Comparison of ENCODE assay signal across 21 cellular contexts in genomic region chr2:222561151-222561550, GRCh38.
"Had no signal": no experiment of that assay in that cellular context is flagged by ENCODE, and none has a peak within 500 bp of the region (broad histone marks: within the 10 kb centered on the region; RNA-seq: fewer than 3 reads in every experiment).

No MANE protein-coding gene starts in this region.

- H3K36me3 ChIP-seq: thoracic aorta, thyroid gland, transverse colon, upper lobe of left lung, upper lobe of right lung, uterus, vagina had no signal

- H3K4me1 Mint-ChIP-seq: stimulated activated memory B cell treated with anti-CD40 and anti-IgM and Interleukin-4, amounts not matched to agents 10 μg/mL and 1 μg/mL and 100 μg/mL, for 72 hours; stimulated activated naive CD8-positive, alpha-beta T cell treated with anti-CD3 and anti-CD28 coated beads, Interleukin-15, amount 100 ng/mL, for 72 hours had no signal

- H3K27me3 ChIP-seq: testis, thyroid gland, tibial nerve, transverse colon, upper lobe of left lung, upper lobe of right lung, uterus, vagina had no signal

- H3K27ac ChIP-seq: stomach, suprapubic skin, testis, thoracic aorta, tibial artery, tibial nerve, transverse colon, upper lobe of left lung, upper lobe of right lung, uterus, vagina had no signal

- H3K27ac Mint-ChIP-seq: stimulated activated effector memory CD8-positive, alpha-beta T cell treated with anti-CD3 and anti-CD28 coated beads, Interleukin-12 subunit alpha, Interleukin-12 subunit beta, amount 100 ng/mL, for 72 hours; stimulated activated memory B cell treated with anti-CD40 and anti-IgM and Interleukin-4, amounts not matched to agents 10 μg/mL and 1 μg/mL and 100 μg/mL, for 72 hours; stimulated activated naive CD8-positive, alpha-beta T cell treated with anti-CD3 and anti-CD28 coated beads, Interleukin-15, amount 100 ng/mL, for 72 hours; stimulated activated naive CD8-positive, alpha-beta T cell treated with anti-CD3 and anti-CD28 coated beads, Interleukin-15, Interleukin-2, amounts not matched to agents 100 ng/mL and 50 ng/mL, for 24 hours; type B pancreatic cell had no signal

- H3K9me3 Mint-ChIP-seq: stimulated activated effector memory CD8-positive, alpha-beta T cell treated with anti-CD3 and anti-CD28 coated beads, Interleukin-12 subunit alpha, Interleukin-12 subunit beta, amount 100 ng/mL, for 72 hours; stimulated activated memory B cell treated with anti-CD40 and anti-IgM and Interleukin-4, amounts not matched to agents 10 μg/mL and 1 μg/mL and 100 μg/mL, for 72 hours; stimulated activated naive CD8-positive, alpha-beta T cell treated with anti-CD3 and anti-CD28 coated beads, Interleukin-15, amount 100 ng/mL, for 72 hours; stimulated activated naive CD8-positive, alpha-beta T cell treated with anti-CD3 and anti-CD28 coated beads, Interleukin-15, Interleukin-2, amounts not matched to agents 100 ng/mL and 50 ng/mL, for 24 hours; type B pancreatic cell had no signal

- H3K4me3 Mint-ChIP-seq: stimulated activated effector memory CD8-positive, alpha-beta T cell treated with anti-CD3 and anti-CD28 coated beads, Interleukin-12 subunit alpha, Interleukin-12 subunit beta, amount 100 ng/mL, for 72 hours; stimulated activated memory B cell treated with anti-CD40 and anti-IgM and Interleukin-4, amounts not matched to agents 10 μg/mL and 1 μg/mL and 100 μg/mL, for 72 hours; stimulated activated naive CD8-positive, alpha-beta T cell treated with anti-CD3 and anti-CD28 coated beads, Interleukin-15, amount 100 ng/mL, for 72 hours; stimulated activated naive CD8-positive, alpha-beta T cell treated with anti-CD3 and anti-CD28 coated beads, Interleukin-15, Interleukin-2, amounts not matched to agents 100 ng/mL and 50 ng/mL, for 24 hours; type B pancreatic cell had no signal

- H3K9me3 ChIP-seq: stomach, suprapubic skin, testis, thoracic aorta, thyroid gland, tibial artery, tibial nerve, transverse colon, upper lobe of left lung, upper lobe of right lung, uterus, vagina had no signal

- H3K4me3 ChIP-seq: stomach, suprapubic skin, testis, thoracic aorta, thyroid gland, tibial artery, tibial nerve, transverse colon, upper lobe of left lung, upper lobe of right lung, uterus, vagina had no signal

- H3K27me3 Mint-ChIP-seq: stimulated activated memory B cell treated with anti-CD40 and anti-IgM and Interleukin-4, amounts not matched to agents 10 μg/mL and 1 μg/mL and 100 μg/mL, for 72 hours; stimulated activated naive CD8-positive, alpha-beta T cell treated with anti-CD3 and anti-CD28 coated beads, Interleukin-15, amount 100 ng/mL, for 72 hours; stimulated activated naive CD8-positive, alpha-beta T cell treated with anti-CD3 and anti-CD28 coated beads, Interleukin-15, Interleukin-2, amounts not matched to agents 100 ng/mL and 50 ng/mL, for 24 hours had no signal

- H3K4me1 ChIP-seq: stomach, suprapubic skin, testis, tibial artery, tibial nerve, transverse colon, upper lobe of left lung, upper lobe of right lung, uterus, vagina had no signal

- DNase-seq: stimulated activated CD4-positive, alpha-beta T cell treated with anti-CD3 and anti-CD28 coated beads, Interleukin-4, amount 100 ng/mL, for 1 hour; stimulated activated CD4-positive, alpha-beta T cell treated with anti-CD3 and anti-CD28 coated beads, Interleukin-4, amount 100 ng/mL, for 4 hours; stimulated activated CD8-positive, alpha-beta memory T cell treated with anti-CD3 and anti-CD28 coated beads, Interleukin-4, amount 100 ng/mL, for 48 hours; stimulated activated naive CD4-positive, alpha-beta T cell; tibial artery; upper lobe of right lung had no signal
